ENCODE assay signal across 11 cellular contexts in genomic region chr1:110726755-110727154, GRCh38. TPM values are rescaled to one million over a fixed set of nuclear protein-coding genes. Genes with fewer than 3 reads are reported as not detected.
DNase-seq lines count a peak whose midpoint lies in the region; ATAC-seq and TF ChIP-seq lines count a peak whose summit lies in the region.
"Had no signal": no experiment of that assay in that cellular context is flagged by ENCODE, and none has a peak within 500 bp of the region (broad histone marks: within the 10 kb centered on the region; RNA-seq: fewer than 3 reads in every experiment).

No MANE protein-coding gene starts in this region.

- H3K36me3 ChIP-seq in H7 (replicated peaks; ENCODE audit: control insufficient read depth, insufficient read depth, low read length): no peaks in the 10 kb centered on the region

- H3K36me3 Mint-ChIP-seq in activated CD4-positive, alpha-beta memory T cell treated with anti-CD3 and anti-CD28 coated beads for 36 hours: no peaks in the 10 kb centered on the region

- no peak overlapping the region for H3K27ac Mint-ChIP-seq in activated CD4-positive, alpha-beta memory T cell treated with anti-CD3 and anti-CD28 coated beads for 36 hours

- POLR2A ChIA-PET in activated CD4-positive, alpha-beta memory T cell treated with anti-CD3 and anti-CD28 coated beads for 36 hours (lab: Charles Lee): no interaction called here

- H3K4me1 Mint-ChIP-seq in activated CD4-positive, alpha-beta memory T cell treated with anti-CD3 and anti-CD28 coated beads for 36 hours (ENCODE audit: low read depth): peaks cover 30% of the 10 kb centered on the region

- H3K9me3 Mint-ChIP-seq in activated CD4-positive, alpha-beta memory T cell treated with anti-CD3 and anti-CD28 coated beads for 36 hours: no peaks in the 10 kb centered on the region

- intact Hi-C loops in activated CD4-positive, alpha-beta memory T cell treated with anti-CD3 and anti-CD28 coated beads for 36 hours (cut with micrococcal nuclease): loop anchor here (2.0 kb wide), 2 partner anchors 20 to 54 kb away; no protein-coding TSS in a partner anchor

- peak overlapping the region; percentile 8 for H3K4me3 ChIP-seq in GM12865 (ENCODE audit: low read depth, low read length)
- no peak overlapping the region for H3K4me3 ChIP-seq in H7 (ENCODE audit: insufficient read depth, low read depth, low read length)

- CTCF ChIA-PET in activated CD4-positive, alpha-beta memory T cell treated with anti-CD3 and anti-CD28 coated beads for 36 hours (lab: Charles Lee): interaction anchor here (0.9 to 1.6 kb wide), 5 partner anchors 12 to 108 kb away, joined by 3 to 5 read pairs (median 3); no protein-coding TSS in a partner anchor

- ATAC-seq in GM19395 (IDR thresholded peaks at IDR 0.05; ENCODE audit: unreplicated experiment): peak; percentile 96
- ATAC-seq in HG03066 (IDR thresholded peaks at IDR 0.05; ENCODE audit: low read depth, unreplicated experiment): peak; percentile 96

- H3K4me3 Mint-ChIP-seq in activated CD4-positive, alpha-beta memory T cell treated with anti-CD3 and anti-CD28 coated beads for 36 hours: peak overlapping the region; percentile 21

- H3K27me3 ChIP-seq in H7 (ENCODE audit: control insufficient read depth, insufficient read depth, low read length): no peaks in the 10 kb centered on the region; the same call in 1 of the 2 replicates

- no peak for TF ChIP-seq CTCF in GM12865 (IDR thresholded peaks at IDR 0.05; ENCODE audit: insufficient read depth, low read depth, low read length, missing control alignments)

- DNase-seq in GM12865 (ENCODE audit: low read depth): peak; percentile 73
- no peak for DNase-seq in activated CD4-positive, alpha-beta memory T cell treated with anti-CD3 and anti-CD28 coated beads for 36 hours
- no peak for DNase-seq in H7
- DNase-seq in NCI-H2171 (lab: John Stamatoyannopoulos, UW): no peak
- DNase-seq in H4 (ENCODE audit: low spot score): no peak
- DNase-seq in cerebellar nuclear complex (lab: John Stamatoyannopoulos, UW): no peak
- DNase-seq: EL; IMR-90; stimulated activated CD8-positive, alpha-beta memory T cell treated with anti-CD3 and anti-CD28 coated beads, Interleukin-4, amount 100 ng/mL, for 48 hours had no signal

- no peaks in the 10 kb centered on the region for H3K27me3 Mint-ChIP-seq in activated CD4-positive, alpha-beta memory T cell treated with anti-CD3 and anti-CD28 coated beads for 36 hours

RNA-seq across cellular contexts. Expression of gene KCNA3, which starts 52.0 kb away (rescaled TPM):
- 10 to 100 TPM; 25.2 to 25.6 TPM for total RNA-seq in activated CD4-positive, alpha-beta memory T cell treated with anti-CD3 and anti-CD28 coated beads for 36 hours
- total RNA-seq in H7 (2014; rRNA removed; shearing (Covaris generic)): 0.48 and 0.59 TPM in 2 replicates
- not detected in 2 replicates for total RNA-seq in H4 (2014; rRNA removed; shearing (Covaris generic))

Comparison
In these comparisons a context has a peak if more than half of its experiments do, and no peak if none do; other contexts are left out.
1. RNA of gene KCNA3, which starts 52.0 kb away (total RNA-seq): 25.2 to 25.6 TPM in activated CD4-positive, alpha-beta memory T cell treated with anti-CD3 and anti-CD28 coated beads for 36 hours; 0.48 to 0.59 TPM in H7 and not detected in H4; every median in the first group is over 10 times any median in the second.